ENCODE assay signal across 1 cellular context in the genomic region with DNA sequence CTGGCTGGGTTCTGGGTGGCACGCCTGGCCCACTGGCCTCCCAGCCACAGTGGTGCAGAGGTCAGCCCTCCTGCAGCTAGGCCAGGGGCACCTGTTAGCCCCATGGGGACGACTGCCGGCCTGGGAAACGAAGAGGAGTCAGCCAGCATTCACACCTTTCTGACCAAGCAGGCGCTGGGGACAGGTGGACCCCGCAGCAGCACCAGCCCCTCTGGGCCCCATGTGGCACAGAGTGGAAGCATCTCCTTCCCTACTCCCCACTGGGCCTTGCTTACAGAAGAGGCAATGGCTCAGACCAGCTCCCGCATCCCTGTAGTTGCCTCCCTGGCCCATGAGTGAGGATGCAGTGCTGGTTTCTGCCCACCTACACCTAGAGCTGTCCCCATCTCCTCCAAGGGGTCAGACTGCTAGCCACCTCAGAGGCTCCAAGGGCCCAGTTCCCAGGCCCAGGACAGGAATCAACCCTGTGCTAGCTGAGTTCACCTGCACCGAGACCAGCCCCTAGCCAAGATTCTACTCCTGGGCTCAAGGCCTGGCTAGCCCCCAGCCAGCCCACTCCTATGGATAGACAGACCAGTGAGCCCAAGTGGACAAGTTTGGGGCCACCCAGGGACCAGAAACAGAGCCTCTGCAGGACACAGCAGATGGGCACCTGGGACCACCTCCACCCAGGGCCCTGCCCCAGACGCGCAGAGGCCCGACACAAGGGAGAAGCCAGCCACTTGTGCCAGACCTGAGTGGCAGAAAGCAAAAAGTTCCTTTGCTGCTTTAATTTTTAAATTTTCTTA.
TF ChIP-seq lines count a peak whose summit lies in the region.

No MANE protein-coding gene starts in this region.

TF ChIP-seq in K562, 482 proteins besides CTCF, POLR2A, EP300 and RAD21 (continued from another document and continues in another):
- TF ChIP-seq ZNF445 (CRISPR knock-in tag; IDR thresholded peaks at IDR 0.05; ENCODE audit: low read depth) (0 out of 2 replicates have a peak, but pooled peaks have one; percentile 13), FOXJ2 (tag; IDR thresholded peaks at IDR 0.05) (no peak), CHD1 (IDR thresholded peaks at IDR 0.05; ENCODE audit: low read length) (no peak), TSC22D4 (tag; IDR thresholded peaks at IDR 0.05) (no peak), STAT5A (IDR thresholded peaks at IDR 0.05; ENCODE audit: borderline replicate concordance, low read length) (no peak), ZFP36 (IDR thresholded peaks at IDR 0.05; ENCODE audit: low read depth, low read length, partially characterized antibody) (no peak), ZNF197 (CRISPR knock-in tag; IDR thresholded peaks at IDR 0.05; ENCODE audit: low read depth) (no peak), ZNF57 (CRISPR knock-in tag; IDR thresholded peaks at IDR 0.05) (0 out of 2 replicates have a peak, but pooled peaks have one; percentile 19), ZNF707 (CRISPR knock-in tag; conservative IDR thresholded peaks at IDR 0.05) (no peak), ZNF165 (CRISPR knock-in tag; IDR thresholded peaks at IDR 0.05; ENCODE audit: borderline replicate concordance) (peak; percentile 55; the same call in 1 of the 2 replicates), CBFB (CRISPR knock-in tag; IDR thresholded peaks at IDR 0.05) (no peak), GABPB2 (CRISPR knock-in tag; conservative IDR thresholded peaks at IDR 0.05) (0 out of 2 replicates have a peak, but pooled peaks have one; percentile 24), BHLHE40 (IDR thresholded peaks at IDR 0.05; ENCODE audit: low read length) (no peak), TEAD2 (tag; IDR thresholded peaks at IDR 0.05) (no peak), NR4A1 (CRISPR knock-in tag; IDR thresholded peaks at IDR 0.05) (0 out of 2 replicates have a peak, but pooled peaks have one; percentile 44), NR4A1 (tag; IDR thresholded peaks at IDR 0.05) (no peak), RUNX1 (IDR thresholded peaks at IDR 0.05; ENCODE audit: low read depth) (no peak), ARNT (IDR thresholded peaks at IDR 0.05) (no peak), CAMTA2 (CRISPR knock-in tag; conservative IDR thresholded peaks at IDR 0.05) (no peak), SNRNP70 (optimal IDR thresholded peaks at IDR 0.05; ENCODE audit: low read depth, low read length) (no peak), ZNF561 (CRISPR knock-in tag; conservative IDR thresholded peaks at IDR 0.05) (0 out of 2 replicates have a peak, but pooled peaks have one; percentile 49), NONO (IDR thresholded peaks at IDR 0.05; ENCODE audit: low read depth in 2 of 2, low read length in 1 of 2) (no peak), MXI1 (IDR thresholded peaks at IDR 0.05; ENCODE audit: low read depth, low read length) (no peak), ESRRB (CRISPR knock-in tag; IDR thresholded peaks at IDR 0.05; ENCODE audit: borderline replicate concordance) (no peak), ZFPM2 (CRISPR knock-in tag; IDR thresholded peaks at IDR 0.05) (peak; percentile 71; the same call in 1 of the 2 replicates), FOXM1 (IDR thresholded peaks at IDR 0.05; ENCODE audit: low read depth) (no peak), FOXM1 (CRISPR knock-in tag; IDR thresholded peaks at IDR 0.05; ENCODE audit: low read depth) (no peak)
- TF ChIP-seq, protein P1, sequence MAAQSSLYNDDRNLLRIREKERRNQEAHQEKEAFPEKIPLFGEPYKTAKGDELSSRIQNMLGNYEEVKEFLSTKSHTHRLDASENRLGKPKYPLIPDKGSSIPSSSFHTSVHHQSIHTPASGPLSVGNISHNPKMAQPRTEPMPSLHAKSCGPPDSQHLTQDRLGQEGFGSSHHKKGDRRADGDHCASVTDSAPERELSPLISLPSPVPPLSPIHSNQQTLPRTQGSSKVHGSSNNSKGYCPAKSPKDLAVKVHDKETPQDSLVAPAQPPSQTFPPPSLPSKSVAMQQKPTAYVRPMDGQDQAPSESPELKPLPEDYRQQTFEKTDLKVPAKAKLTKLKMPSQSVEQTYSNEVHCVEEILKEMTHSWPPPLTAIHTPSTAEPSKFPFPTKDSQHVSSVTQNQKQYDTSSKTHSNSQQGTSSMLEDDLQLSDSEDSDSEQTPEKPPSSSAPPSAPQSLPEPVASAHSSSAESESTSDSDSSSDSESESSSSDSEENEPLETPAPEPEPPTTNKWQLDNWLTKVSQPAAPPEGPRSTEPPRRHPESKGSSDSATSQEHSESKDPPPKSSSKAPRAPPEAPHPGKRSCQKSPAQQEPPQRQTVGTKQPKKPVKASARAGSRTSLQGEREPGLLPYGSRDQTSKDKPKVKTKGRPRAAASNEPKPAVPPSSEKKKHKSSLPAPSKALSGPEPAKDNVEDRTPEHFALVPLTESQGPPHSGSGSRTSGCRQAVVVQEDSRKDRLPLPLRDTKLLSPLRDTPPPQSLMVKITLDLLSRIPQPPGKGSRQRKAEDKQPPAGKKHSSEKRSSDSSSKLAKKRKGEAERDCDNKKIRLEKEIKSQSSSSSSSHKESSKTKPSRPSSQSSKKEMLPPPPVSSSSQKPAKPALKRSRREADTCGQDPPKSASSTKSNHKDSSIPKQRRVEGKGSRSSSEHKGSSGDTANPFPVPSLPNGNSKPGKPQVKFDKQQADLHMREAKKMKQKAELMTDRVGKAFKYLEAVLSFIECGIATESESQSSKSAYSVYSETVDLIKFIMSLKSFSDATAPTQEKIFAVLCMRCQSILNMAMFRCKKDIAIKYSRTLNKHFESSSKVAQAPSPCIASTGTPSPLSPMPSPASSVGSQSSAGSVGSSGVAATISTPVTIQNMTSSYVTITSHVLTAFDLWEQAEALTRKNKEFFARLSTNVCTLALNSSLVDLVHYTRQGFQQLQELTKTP (IDR thresholded peaks at IDR 0.05; ENCODE audit: low read depth in 1 of 2, partially characterized antibody in 2 of 2): no peak
- TF ChIP-seq, protein P2, sequence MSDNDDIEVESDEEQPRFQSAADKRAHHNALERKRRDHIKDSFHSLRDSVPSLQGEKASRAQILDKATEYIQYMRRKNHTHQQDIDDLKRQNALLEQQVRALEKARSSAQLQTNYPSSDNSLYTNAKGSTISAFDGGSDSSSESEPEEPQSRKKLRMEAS (CRISPR knock-in tag; IDR thresholded peaks at IDR 0.05): no peak
- TF ChIP-seq, protein P3, sequence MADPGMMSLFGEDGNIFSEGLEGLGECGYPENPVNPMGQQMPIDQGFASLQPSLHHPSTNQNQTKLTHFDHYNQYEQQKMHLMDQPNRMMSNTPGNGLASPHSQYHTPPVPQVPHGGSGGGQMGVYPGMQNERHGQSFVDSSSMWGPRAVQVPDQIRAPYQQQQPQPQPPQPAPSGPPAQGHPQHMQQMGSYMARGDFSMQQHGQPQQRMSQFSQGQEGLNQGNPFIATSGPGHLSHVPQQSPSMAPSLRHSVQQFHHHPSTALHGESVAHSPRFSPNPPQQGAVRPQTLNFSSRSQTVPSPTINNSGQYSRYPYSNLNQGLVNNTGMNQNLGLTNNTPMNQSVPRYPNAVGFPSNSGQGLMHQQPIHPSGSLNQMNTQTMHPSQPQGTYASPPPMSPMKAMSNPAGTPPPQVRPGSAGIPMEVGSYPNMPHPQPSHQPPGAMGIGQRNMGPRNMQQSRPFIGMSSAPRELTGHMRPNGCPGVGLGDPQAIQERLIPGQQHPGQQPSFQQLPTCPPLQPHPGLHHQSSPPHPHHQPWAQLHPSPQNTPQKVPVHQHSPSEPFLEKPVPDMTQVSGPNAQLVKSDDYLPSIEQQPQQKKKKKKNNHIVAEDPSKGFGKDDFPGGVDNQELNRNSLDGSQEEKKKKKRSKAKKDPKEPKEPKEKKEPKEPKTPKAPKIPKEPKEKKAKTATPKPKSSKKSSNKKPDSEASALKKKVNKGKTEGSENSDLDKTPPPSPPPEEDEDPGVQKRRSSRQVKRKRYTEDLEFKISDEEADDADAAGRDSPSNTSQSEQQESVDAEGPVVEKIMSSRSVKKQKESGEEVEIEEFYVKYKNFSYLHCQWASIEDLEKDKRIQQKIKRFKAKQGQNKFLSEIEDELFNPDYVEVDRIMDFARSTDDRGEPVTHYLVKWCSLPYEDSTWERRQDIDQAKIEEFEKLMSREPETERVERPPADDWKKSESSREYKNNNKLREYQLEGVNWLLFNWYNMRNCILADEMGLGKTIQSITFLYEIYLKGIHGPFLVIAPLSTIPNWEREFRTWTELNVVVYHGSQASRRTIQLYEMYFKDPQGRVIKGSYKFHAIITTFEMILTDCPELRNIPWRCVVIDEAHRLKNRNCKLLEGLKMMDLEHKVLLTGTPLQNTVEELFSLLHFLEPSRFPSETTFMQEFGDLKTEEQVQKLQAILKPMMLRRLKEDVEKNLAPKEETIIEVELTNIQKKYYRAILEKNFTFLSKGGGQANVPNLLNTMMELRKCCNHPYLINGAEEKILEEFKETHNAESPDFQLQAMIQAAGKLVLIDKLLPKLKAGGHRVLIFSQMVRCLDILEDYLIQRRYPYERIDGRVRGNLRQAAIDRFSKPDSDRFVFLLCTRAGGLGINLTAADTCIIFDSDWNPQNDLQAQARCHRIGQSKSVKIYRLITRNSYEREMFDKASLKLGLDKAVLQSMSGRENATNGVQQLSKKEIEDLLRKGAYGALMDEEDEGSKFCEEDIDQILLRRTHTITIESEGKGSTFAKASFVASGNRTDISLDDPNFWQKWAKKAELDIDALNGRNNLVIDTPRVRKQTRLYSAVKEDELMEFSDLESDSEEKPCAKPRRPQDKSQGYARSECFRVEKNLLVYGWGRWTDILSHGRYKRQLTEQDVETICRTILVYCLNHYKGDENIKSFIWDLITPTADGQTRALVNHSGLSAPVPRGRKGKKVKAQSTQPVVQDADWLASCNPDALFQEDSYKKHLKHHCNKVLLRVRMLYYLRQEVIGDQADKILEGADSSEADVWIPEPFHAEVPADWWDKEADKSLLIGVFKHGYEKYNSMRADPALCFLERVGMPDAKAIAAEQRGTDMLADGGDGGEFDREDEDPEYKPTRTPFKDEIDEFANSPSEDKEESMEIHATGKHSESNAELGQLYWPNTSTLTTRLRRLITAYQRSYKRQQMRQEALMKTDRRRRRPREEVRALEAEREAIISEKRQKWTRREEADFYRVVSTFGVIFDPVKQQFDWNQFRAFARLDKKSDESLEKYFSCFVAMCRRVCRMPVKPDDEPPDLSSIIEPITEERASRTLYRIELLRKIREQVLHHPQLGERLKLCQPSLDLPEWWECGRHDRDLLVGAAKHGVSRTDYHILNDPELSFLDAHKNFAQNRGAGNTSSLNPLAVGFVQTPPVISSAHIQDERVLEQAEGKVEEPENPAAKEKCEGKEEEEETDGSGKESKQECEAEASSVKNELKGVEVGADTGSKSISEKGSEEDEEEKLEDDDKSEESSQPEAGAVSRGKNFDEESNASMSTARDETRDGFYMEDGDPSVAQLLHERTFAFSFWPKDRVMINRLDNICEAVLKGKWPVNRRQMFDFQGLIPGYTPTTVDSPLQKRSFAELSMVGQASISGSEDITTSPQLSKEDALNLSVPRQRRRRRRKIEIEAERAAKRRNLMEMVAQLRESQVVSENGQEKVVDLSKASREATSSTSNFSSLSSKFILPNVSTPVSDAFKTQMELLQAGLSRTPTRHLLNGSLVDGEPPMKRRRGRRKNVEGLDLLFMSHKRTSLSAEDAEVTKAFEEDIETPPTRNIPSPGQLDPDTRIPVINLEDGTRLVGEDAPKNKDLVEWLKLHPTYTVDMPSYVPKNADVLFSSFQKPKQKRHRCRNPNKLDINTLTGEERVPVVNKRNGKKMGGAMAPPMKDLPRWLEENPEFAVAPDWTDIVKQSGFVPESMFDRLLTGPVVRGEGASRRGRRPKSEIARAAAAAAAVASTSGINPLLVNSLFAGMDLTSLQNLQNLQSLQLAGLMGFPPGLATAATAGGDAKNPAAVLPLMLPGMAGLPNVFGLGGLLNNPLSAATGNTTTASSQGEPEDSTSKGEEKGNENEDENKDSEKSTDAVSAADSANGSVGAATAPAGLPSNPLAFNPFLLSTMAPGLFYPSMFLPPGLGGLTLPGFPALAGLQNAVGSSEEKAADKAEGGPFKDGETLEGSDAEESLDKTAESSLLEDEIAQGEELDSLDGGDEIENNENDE (IDR thresholded peaks at IDR 0.05; ENCODE audit: low read depth, low read length): no peak
- TF ChIP-seq, protein P4, sequence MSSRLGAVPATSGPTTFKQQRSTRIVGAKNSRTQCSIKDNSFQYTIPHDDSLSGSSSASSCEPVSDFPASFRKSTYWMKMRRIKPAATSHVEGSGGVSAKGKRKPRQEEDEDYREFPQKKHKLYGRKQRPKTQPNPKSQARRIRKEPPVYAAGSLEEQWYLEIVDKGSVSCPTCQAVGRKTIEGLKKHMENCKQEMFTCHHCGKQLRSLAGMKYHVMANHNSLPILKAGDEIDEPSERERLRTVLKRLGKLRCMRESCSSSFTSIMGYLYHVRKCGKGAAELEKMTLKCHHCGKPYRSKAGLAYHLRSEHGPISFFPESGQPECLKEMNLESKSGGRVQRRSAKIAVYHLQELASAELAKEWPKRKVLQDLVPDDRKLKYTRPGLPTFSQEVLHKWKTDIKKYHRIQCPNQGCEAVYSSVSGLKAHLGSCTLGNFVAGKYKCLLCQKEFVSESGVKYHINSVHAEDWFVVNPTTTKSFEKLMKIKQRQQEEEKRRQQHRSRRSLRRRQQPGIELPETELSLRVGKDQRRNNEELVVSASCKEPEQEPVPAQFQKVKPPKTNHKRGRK (tag; IDR thresholded peaks at IDR 0.05): no peak
- TF ChIP-seq, protein P5, sequence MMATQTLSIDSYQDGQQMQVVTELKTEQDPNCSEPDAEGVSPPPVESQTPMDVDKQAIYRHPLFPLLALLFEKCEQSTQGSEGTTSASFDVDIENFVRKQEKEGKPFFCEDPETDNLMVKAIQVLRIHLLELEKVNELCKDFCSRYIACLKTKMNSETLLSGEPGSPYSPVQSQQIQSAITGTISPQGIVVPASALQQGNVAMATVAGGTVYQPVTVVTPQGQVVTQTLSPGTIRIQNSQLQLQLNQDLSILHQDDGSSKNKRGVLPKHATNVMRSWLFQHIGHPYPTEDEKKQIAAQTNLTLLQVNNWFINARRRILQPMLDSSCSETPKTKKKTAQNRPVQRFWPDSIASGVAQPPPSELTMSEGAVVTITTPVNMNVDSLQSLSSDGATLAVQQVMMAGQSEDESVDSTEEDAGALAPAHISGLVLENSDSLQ (IDR thresholded peaks at IDR 0.05): no peak
- TF ChIP-seq, protein P6, sequence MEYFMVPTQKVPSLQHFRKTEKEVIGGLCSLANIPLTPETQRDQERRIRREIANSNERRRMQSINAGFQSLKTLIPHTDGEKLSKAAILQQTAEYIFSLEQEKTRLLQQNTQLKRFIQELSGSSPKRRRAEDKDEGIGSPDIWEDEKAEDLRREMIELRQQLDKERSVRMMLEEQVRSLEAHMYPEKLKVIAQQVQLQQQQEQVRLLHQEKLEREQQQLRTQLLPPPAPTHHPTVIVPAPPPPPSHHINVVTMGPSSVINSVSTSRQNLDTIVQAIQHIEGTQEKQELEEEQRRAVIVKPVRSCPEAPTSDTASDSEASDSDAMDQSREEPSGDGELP (CRISPR knock-in tag; IDR thresholded peaks at IDR 0.05; ENCODE audit: borderline replicate concordance): no peak
- TF ChIP-seq, protein P7, sequence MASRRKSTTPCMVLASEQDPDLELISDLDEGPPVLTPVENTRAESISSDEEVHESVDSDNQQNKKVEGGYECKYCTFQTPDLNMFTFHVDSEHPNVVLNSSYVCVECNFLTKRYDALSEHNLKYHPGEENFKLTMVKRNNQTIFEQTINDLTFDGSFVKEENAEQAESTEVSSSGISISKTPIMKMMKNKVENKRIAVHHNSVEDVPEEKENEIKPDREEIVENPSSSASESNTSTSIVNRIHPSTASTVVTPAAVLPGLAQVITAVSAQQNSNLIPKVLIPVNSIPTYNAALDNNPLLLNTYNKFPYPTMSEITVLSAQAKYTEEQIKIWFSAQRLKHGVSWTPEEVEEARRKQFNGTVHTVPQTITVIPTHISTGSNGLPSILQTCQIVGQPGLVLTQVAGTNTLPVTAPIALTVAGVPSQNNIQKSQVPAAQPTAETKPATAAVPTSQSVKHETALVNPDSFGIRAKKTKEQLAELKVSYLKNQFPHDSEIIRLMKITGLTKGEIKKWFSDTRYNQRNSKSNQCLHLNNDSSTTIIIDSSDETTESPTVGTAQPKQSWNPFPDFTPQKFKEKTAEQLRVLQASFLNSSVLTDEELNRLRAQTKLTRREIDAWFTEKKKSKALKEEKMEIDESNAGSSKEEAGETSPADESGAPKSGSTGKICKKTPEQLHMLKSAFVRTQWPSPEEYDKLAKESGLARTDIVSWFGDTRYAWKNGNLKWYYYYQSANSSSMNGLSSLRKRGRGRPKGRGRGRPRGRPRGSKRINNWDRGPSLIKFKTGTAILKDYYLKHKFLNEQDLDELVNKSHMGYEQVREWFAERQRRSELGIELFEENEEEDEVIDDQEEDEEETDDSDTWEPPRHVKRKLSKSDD (conservative IDR thresholded peaks at IDR 0.05; ENCODE audit: low read length): no peak
